2 cellular contexts compared by ENCODE assay signal in genomic region chr19:18176367-18177310, GRCh38.
TF ChIP-seq lines count a peak whose summit lies in the region.

No MANE protein-coding gene starts in this region.

TF ChIP-seq in HEK293, 187 proteins besides CTCF, POLR2A, EP300 and RAD21:
- TF ChIP-seq ZFHX2 (tag by site-specific recombination; conservative IDR thresholded peaks at IDR 0.05) (peak; percentile 36), KLF8 (tag by site-specific recombination; IDR thresholded peaks at IDR 0.05) (no peak), ZNF692 (tag by site-specific recombination; IDR thresholded peaks at IDR 0.05) (no peak), ZSCAN16 (tag by site-specific recombination; IDR thresholded peaks at IDR 0.05) (no peak), MZF1 (tag by site-specific recombination; IDR thresholded peaks at IDR 0.05; ENCODE audit: borderline replicate concordance) (no peak), ZNF544 (tag by site-specific recombination; IDR thresholded peaks at IDR 0.05) (no peak), ZNF664 (tag by site-specific recombination; IDR thresholded peaks at IDR 0.05) (peak; percentile 69), ZNF585B (tag by site-specific recombination; IDR thresholded peaks at IDR 0.05) (no peak), ZNF239 (tag by site-specific recombination; IDR thresholded peaks at IDR 0.05) (no peak)
- TF ChIP-seq, protein P1, sequence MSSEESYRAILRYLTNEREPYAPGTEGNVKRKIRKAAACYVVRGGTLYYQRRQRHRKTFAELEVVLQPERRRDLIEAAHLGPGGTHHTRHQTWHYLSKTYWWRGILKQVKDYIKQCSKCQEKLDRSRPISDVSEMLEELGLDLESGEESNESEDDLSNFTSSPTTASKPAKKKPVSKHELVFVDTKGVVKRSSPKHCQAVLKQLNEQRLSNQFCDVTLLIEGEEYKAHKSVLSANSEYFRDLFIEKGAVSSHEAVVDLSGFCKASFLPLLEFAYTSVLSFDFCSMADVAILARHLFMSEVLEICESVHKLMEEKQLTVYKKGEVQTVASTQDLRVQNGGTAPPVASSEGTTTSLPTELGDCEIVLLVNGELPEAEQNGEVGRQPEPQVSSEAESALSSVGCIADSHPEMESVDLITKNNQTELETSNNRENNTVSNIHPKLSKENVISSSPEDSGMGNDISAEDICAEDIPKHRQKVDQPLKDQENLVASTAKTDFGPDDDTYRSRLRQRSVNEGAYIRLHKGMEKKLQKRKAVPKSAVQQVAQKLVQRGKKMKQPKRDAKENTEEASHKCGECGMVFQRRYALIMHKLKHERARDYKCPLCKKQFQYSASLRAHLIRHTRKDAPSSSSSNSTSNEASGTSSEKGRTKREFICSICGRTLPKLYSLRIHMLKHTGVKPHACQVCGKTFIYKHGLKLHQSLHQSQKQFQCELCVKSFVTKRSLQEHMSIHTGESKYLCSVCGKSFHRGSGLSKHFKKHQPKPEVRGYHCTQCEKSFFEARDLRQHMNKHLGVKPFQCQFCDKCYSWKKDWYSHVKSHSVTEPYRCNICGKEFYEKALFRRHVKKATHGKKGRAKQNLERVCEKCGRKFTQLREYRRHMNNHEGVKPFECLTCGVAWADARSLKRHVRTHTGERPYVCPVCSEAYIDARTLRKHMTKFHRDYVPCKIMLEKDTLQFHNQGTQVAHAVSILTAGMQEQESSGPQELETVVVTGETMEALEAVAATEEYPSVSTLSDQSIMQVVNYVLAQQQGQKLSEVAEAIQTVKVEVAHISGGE (tag by site-specific recombination; conservative IDR thresholded peaks at IDR 0.05; ENCODE audit: low read depth) = no peak

TF ChIP-seq in K562, 482 proteins besides CTCF, POLR2A, EP300 and RAD21:
- TF ChIP-seq ZBTB12 (CRISPR knock-in tag; IDR thresholded peaks at IDR 0.05) (no peak), ZFP36 (IDR thresholded peaks at IDR 0.05; ENCODE audit: low read depth, low read length, partially characterized antibody) (peak; percentile 72), CAMTA2 (CRISPR knock-in tag; conservative IDR thresholded peaks at IDR 0.05) (no peak)
